Comparison of ENCODE assay signal across 1 cellular context in the genomic region with DNA sequence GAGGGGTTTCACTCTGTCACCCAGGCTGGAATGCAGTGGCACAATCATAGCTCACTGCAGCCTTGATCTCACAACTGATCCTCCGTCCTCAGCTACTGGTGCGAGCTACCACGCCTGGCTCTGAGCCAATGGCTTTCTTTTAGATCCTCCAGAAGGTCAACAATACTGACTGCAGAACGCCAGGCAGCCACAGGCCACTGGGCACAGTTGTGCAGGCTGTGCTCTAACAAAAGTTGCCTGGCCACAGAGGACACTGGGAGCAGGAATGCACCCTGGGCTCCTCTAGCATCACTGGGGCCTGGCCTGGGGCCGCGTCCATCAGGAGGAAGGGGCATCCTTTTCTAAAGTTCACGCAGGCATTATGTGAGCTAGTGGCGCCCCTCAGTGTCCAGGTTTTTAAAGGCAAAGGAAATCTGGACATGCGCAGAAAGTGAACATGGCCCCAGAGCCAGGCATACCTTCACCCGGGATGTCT.
TF ChIP-seq lines count a peak whose summit lies in the region.

No MANE protein-coding gene starts in this region.

TF ChIP-seq in SK-N-SH treated with all-trans-retinoic acid at 6 μM for 48 hours, 23 proteins besides CTCF, POLR2A, EP300 and RAD21 (continued from another document):
- TF ChIP-seq, protein P1, sequence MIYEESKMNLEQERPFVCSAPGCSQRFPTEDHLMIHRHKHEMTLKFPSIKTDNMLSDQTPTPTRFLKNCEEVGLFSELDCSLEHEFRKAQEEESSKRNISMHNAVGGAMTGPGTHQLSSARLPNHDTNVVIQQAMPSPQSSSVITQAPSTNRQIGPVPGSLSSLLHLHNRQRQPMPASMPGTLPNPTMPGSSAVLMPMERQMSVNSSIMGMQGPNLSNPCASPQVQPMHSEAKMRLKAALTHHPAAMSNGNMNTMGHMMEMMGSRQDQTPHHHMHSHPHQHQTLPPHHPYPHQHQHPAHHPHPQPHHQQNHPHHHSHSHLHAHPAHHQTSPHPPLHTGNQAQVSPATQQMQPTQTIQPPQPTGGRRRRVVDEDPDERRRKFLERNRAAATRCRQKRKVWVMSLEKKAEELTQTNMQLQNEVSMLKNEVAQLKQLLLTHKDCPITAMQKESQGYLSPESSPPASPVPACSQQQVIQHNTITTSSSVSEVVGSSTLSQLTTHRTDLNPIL (CRISPR knock-in tag; IDR thresholded peaks at IDR 0.05; ENCODE audit: low read depth) = no peak
- TF ChIP-seq, protein P2, sequence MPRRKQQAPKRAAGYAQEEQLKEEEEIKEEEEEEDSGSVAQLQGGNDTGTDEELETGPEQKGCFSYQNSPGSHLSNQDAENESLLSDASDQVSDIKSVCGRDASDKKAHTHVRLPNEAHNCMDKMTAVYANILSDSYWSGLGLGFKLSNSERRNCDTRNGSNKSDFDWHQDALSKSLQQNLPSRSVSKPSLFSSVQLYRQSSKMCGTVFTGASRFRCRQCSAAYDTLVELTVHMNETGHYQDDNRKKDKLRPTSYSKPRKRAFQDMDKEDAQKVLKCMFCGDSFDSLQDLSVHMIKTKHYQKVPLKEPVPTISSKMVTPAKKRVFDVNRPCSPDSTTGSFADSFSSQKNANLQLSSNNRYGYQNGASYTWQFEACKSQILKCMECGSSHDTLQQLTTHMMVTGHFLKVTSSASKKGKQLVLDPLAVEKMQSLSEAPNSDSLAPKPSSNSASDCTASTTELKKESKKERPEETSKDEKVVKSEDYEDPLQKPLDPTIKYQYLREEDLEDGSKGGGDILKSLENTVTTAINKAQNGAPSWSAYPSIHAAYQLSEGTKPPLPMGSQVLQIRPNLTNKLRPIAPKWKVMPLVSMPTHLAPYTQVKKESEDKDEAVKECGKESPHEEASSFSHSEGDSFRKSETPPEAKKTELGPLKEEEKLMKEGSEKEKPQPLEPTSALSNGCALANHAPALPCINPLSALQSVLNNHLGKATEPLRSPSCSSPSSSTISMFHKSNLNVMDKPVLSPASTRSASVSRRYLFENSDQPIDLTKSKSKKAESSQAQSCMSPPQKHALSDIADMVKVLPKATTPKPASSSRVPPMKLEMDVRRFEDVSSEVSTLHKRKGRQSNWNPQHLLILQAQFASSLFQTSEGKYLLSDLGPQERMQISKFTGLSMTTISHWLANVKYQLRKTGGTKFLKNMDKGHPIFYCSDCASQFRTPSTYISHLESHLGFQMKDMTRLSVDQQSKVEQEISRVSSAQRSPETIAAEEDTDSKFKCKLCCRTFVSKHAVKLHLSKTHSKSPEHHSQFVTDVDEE (CRISPR knock-in tag; IDR thresholded peaks at IDR 0.05) = no peak
- no peak for TF ChIP-seq CSRNP3 (CRISPR knock-in tag; IDR thresholded peaks at IDR 0.05)
- no peak for TF ChIP-seq OSR1 (CRISPR knock-in tag; IDR thresholded peaks at IDR 0.05)
- no peak for TF ChIP-seq BACH2 (CRISPR knock-in tag; IDR thresholded peaks at IDR 0.05; ENCODE audit: borderline replicate concordance)
- no peak for TF ChIP-seq GLIS3 (CRISPR knock-in tag; IDR thresholded peaks at IDR 0.05)
- no peak for TF ChIP-seq ZC3H10 (CRISPR knock-in tag; IDR thresholded peaks at IDR 0.05)
- no peak for TF ChIP-seq CSDC2 (CRISPR knock-in tag; IDR thresholded peaks at IDR 0.05)
- TF ChIP-seq, protein P3, sequence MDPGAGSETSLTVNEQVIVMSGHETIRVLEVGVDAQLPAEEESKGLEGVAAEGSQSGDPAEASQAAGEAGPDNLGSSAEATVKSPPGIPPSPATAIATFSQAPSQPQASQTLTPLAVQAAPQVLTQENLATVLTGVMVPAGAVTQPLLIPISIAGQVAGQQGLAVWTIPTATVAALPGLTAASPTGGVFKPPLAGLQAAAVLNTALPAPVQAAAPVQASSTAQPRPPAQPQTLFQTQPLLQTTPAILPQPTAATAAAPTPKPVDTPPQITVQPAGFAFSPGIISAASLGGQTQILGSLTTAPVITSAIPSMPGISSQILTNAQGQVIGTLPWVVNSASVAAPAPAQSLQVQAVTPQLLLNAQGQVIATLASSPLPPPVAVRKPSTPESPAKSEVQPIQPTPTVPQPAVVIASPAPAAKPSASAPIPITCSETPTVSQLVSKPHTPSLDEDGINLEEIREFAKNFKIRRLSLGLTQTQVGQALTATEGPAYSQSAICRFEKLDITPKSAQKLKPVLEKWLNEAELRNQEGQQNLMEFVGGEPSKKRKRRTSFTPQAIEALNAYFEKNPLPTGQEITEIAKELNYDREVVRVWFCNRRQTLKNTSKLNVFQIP (CRISPR knock-in tag; IDR thresholded peaks at IDR 0.05; ENCODE audit: borderline replicate concordance, low read depth) = no peak
- no peak for TF ChIP-seq ZNF8 (CRISPR knock-in tag; IDR thresholded peaks at IDR 0.05)
TF ChIP-seq in SK-N-SH treated with all-trans-retinoic acid at 6 μM for 48 hours: peak in this region for 0.
